ENCODE assay signal across 21 cellular contexts in the genomic region with DNA sequence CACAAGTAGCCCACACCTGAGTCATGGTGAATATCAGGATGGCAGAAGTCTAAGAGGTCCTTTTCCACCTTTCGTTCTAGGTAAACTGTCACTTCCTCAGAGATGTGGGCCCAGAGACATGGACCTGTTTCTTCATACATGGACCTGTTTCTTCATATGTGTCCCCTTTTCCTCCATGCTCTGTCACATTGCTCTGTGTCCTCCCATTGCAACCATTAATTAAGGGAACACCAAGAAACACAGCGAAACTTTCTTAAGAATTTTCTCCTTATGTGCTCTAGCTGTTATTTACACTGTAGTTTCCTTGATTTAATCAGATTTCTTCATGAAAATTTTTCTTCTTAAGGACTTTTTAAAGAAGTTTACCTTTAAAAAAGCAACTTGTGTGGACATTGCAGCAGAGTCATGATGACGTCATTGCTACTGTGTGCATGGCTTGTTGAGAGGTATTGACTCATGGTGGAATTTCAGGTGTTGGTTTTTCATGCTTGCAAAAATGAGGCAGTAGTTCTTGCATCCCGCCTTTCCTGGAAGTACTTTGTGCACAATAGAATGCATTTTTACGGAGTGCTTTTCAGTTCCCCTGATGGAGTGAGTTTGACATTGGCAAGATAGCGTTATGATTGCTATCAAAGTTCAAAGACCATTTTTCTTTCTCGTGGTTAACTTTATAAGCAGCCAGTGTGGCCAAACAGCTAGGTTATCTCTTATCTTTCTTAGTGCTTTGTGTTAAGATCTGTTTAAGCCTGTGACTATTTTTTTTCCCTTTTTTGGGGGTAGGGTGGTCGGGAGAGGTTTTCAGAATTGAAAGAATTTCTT. TPM values are rescaled to one million over a fixed set of nuclear protein-coding genes. Genes with fewer than 3 reads are reported as not detected.
DNase-seq lines count a peak whose midpoint lies in the region; ATAC-seq, FAIRE-seq and TF ChIP-seq lines count a peak whose summit lies in the region.
"Had no signal": no experiment of that assay in that cellular context is flagged by ENCODE, and none has a peak within 500 bp of the region (broad histone marks: within the 10 kb centered on the region; RNA-seq: fewer than 3 reads in every experiment).

No MANE protein-coding gene starts in this region.

- H3K4me3 ChIP-seq in ovary: no peak overlapping the region
- H3K4me3 ChIP-seq: tibial nerve had no signal

- no peak for FAIRE-seq in RCC 7860 (lab: Jason Lieb, UNC)

- peaks cover 8% of the 10 kb centered on the region for H3K4me1 Mint-ChIP-seq in stimulated activated effector memory CD8-positive, alpha-beta T cell treated with anti-CD3 and anti-CD28 coated beads, Interleukin-12 subunit alpha, Interleukin-12 subunit beta, amount 100 ng/mL, for 72 hours

- ATAC-seq in esophagus mucosa: peak; percentile 73
- peak; percentile 57 for ATAC-seq in stimulated activated effector memory CD8-positive, alpha-beta T cell treated with anti-CD3 and anti-CD28 coated beads, Interleukin-12 subunit alpha, Interleukin-12 subunit beta, amount 100 ng/mL, for 72 hours
- ATAC-seq: left colon, WTC11 had no signal

- no peak overlapping the region for H3K4me3 Mint-ChIP-seq in stimulated activated effector memory CD8-positive, alpha-beta T cell treated with anti-CD3 and anti-CD28 coated beads, Interleukin-12 subunit alpha, Interleukin-12 subunit beta, amount 100 ng/mL, for 72 hours
- H3K4me3 Mint-ChIP-seq: activated naive CD4-positive, alpha-beta T cell treated with anti-CD3 and anti-CD28 coated beads, Interleukin-2, amount 50 U/mL, for 24 hours; CD4-positive, alpha-beta T cell; WTC11 had no signal

- TF ChIP-seq EP300 in ovary (IDR thresholded peaks at IDR 0.05): no peak

- no peak for TF ChIP-seq POLR2A in ovary (IDR thresholded peaks at IDR 0.05)

- DNase-seq in NK-92 treated with Interleukin-12 subunit alpha and Interleukin-12 subunit beta, amount 100 ng/mL, for 24 hours (lab: John Stamatoyannopoulos, UW): peak; percentile 1
- DNase-seq in NK-92 (lab: John Stamatoyannopoulos, UW; ENCODE audit: unreplicated experiment) (no peak), RCC 7860 (ENCODE audit: low spot score) (peak; percentile 20), COR-L47 (lab: John Stamatoyannopoulos, UW) (no peak), hypothalamus (lab: John Stamatoyannopoulos, UW) (no peak), ovary (no peak)
- no peak for DNase-seq in stimulated activated effector memory CD8-positive, alpha-beta T cell treated with anti-CD3 and anti-CD28 coated beads, Interleukin-12 subunit alpha, Interleukin-12 subunit beta, amount 100 ng/mL, for 72 hours (ENCODE audit: low spot score in 2 of 2)
- DNase-seq: 8988T; CD4-positive, alpha-beta T cell; central memory CD4-positive, alpha-beta T cell; left colon; NCI-H1436; NCI-H510A treated with DMSO at 0.1 percent for 48 hours; retina; RPMI8226; stimulated activated CD8-positive, alpha-beta memory T cell treated with anti-CD3 and anti-CD28 coated beads, Interleukin-4, amount 100 ng/mL, for 48 hours; T-helper 1 cell had no signal

- no peak overlapping the region for H3K27ac Mint-ChIP-seq in stimulated activated effector memory CD8-positive, alpha-beta T cell treated with anti-CD3 and anti-CD28 coated beads, Interleukin-12 subunit alpha, Interleukin-12 subunit beta, amount 100 ng/mL, for 72 hours
- H3K27ac Mint-ChIP-seq: activated naive CD4-positive, alpha-beta T cell treated with anti-CD3 and anti-CD28 coated beads, Interleukin-2, amount 50 U/mL, for 24 hours; CD4-positive, alpha-beta T cell; WTC11 had no signal

- no peaks in the 10 kb centered on the region for H3K27me3 ChIP-seq in ovary
- H3K27me3 ChIP-seq: tibial nerve had no signal

- intact Hi-C loops in ovary (cut with DNase I): no loop called here

- no peaks in the 10 kb centered on the region for H3K36me3 ChIP-seq in ovary
- H3K36me3 ChIP-seq: tibial nerve had no signal

- TF ChIP-seq CTCF in ovary (IDR thresholded peaks at IDR 0.05): no peak

- H3K4me1 ChIP-seq in ovary (ENCODE audit: insufficient read depth): no peaks in the 10 kb centered on the region
- H3K4me1 ChIP-seq: tibial nerve had no signal

- H3K9me3 ChIP-seq in ovary: no peaks in the 10 kb centered on the region
- H3K9me3 ChIP-seq: tibial nerve had no signal

- H3K9me3 Mint-ChIP-seq in stimulated activated effector memory CD8-positive, alpha-beta T cell treated with anti-CD3 and anti-CD28 coated beads, Interleukin-12 subunit alpha, Interleukin-12 subunit beta, amount 100 ng/mL, for 72 hours: no peaks in the 10 kb centered on the region
- H3K9me3 Mint-ChIP-seq: activated naive CD4-positive, alpha-beta T cell treated with anti-CD3 and anti-CD28 coated beads, Interleukin-2, amount 50 U/mL, for 24 hours; CD4-positive, alpha-beta T cell; WTC11 had no signal

- H3K36me3 Mint-ChIP-seq in stimulated activated effector memory CD8-positive, alpha-beta T cell treated with anti-CD3 and anti-CD28 coated beads, Interleukin-12 subunit alpha, Interleukin-12 subunit beta, amount 100 ng/mL, for 72 hours: no peaks in the 10 kb centered on the region
- H3K36me3 Mint-ChIP-seq: WTC11 had no signal

- whole genome bisulfite sequencing in ovary, 3 donors: 69 to 75% (median 72%) methylated on average over 8 of the region's 8 CpGs

- H3K27ac ChIP-seq in ovary: no peak overlapping the region
- H3K27ac ChIP-seq: tibial nerve had no signal

RNA-seq across cellular contexts. Expression of gene CFAP58, which starts 37.7 kb away (rescaled TPM):
- total RNA-seq in esophagus mucosa (0.12 TPM), ovary (1 to 10 TPM in 2 of 7 donors, under 1 TPM in 5; 0.17 to 7.9 (median 0.60) TPM)
- polyA plus RNA-seq in ovary: 1 to 10 TPM in 1 of 2 donors, under 1 TPM in 1; 0.25 to 1.0 TPM
- total RNA-seq: CD4-positive, alpha-beta T cell had no signal

RNA-seq across cellular contexts. Expression of gene ITPRIP, which starts 53.1 kb away (rescaled TPM):
- total RNA-seq in esophagus mucosa (74.4 TPM), ovary (10 to 100 TPM; 15.7 to 38.1 (median 29.2) TPM)
- 10 to 100 TPM; 10.1 to 16.2 TPM for polyA plus RNA-seq in ovary

Comparison
In these comparisons a context has a peak if more than half of its experiments do, and no peak if none do; other contexts are left out.
1. DNase-seq: peak in NK-92 treated with Interleukin-12 subunit alpha and Interleukin-12 subunit beta, amount 100 ng/mL, for 24 hours (single experiment) and RCC 7860 (single experiment); none in NK-92 (single experiment), stimulated activated effector memory CD8-positive, alpha-beta T cell treated with anti-CD3 and anti-CD28 coated beads, Interleukin-12 subunit alpha, Interleukin-12 subunit beta, amount 100 ng/mL, for 72 hours (0 of 2), COR-L47 (single experiment), hypothalamus (0 of 51) and ovary (0 of 5).